In the genomic region with DNA sequence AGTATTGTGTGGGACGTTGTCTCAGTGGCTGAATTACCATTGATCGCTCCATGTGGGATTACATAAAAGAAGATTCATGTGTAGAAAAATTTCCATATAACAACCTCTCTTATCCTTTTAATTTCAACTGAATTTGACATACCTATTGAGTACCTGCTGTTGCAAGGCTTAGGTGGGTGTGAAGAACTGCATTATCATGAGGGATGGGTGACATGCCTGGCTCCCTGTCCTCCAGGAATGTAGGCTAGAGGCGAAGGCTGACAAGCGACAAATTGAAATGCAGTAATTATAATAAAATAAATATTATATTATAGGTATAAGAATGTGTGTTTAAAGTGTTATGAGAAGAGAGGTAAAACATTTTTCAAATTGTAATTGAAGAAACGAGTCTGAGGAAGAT, we compare ENCODE assay signal across 3 cellular contexts. TPM values are rescaled to one million over a fixed set of nuclear protein-coding genes. Genes with fewer than 3 reads are reported as not detected.
"Had no signal": no experiment of that assay in that cellular context is flagged by ENCODE, and none has a peak within 500 bp of the region (broad histone marks: within the 10 kb centered on the region; RNA-seq: fewer than 3 reads in every experiment).

No MANE protein-coding gene starts in this region.

- DNase-seq: GDM1, GF-D8 had no signal

- H3K4me3 ChIP-seq: GM12878 had no signal

RNA-seq across cellular contexts. Expression of a gene that starts 52.7 kb away (rescaled TPM):
- total RNA-seq: GM12878 had no signal
